In the genomic region with DNA sequence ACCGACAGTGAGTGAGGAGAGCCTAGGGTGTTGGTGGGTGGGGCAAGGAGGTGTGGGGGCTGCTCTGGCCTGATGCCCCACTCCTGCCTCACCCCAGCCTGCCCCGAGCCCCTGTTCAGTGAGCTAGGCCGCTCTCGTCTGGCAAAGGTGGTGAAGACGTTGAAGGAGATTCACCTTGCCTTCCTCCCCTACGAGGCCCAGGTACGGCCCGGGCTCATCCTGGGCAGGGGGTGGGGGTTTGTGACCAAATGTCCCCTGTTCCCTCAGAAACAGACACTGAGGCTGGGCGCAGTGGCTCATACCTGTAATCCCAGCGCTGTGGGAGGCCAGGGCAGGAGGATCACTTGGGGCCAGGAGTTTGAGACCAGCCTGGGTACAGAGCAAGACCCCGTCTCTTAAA, we compare ENCODE assay signal across 38 cellular contexts. TPM values are rescaled to one million over a fixed set of nuclear protein-coding genes. Genes with fewer than 3 reads are reported as not detected.
"Had no signal": no experiment of that assay in that cellular context is flagged by ENCODE, and none has a peak within 500 bp of the region (broad histone marks: within the 10 kb centered on the region; RNA-seq: fewer than 3 reads in every experiment).

No MANE protein-coding gene starts in this region.

- H3K4me1 ChIP-seq: ascending aorta, breast epithelium had no signal

- H3K4me3 ChIP-seq: adrenal gland, ascending aorta, body of pancreas, breast epithelium, cardiac muscle cell had no signal

- DNase-seq: activated effector memory CD4-positive, alpha-beta T cell treated with anti-CD3 and anti-CD28 coated beads, Interleukin-2, amount 50 U/mL, for 16 hours; activated effector memory CD4-positive, alpha-beta T cell treated with Interleukin-2 at 50 U/mL for 16 hours; activated gamma-delta T cell; activated gamma-delta T cell treated with Interleukin-2 at 50 U/mL for 16 hours; activated naive CD4-positive, alpha-beta T cell; activated naive CD4-positive, alpha-beta T cell treated with anti-CD3 and anti-CD28 coated beads for 36 hours; activated naive CD4-positive, alpha-beta T cell treated with anti-CD3 and anti-CD28 coated beads, Interleukin-2, amount 10 ng/mL, durations not matched to agents 7 days and 5 days; activated naive CD4-positive, alpha-beta T cell treated with anti-CD3 and anti-CD28 coated beads, Interleukin-2, amount 50 U/mL, for 16 hours; activated naive CD4-positive, alpha-beta T cell treated with Interleukin-2 at 50 U/mL for 16 hours; activated naive CD8-positive, alpha-beta T cell treated with anti-CD3 and anti-CD28 coated beads for 36 hours; activated naive CD8-positive, alpha-beta T cell treated with anti-CD3 and anti-CD28 coated beads, Interleukin-2, amount 10 ng/mL, durations not matched to agents 7 days and 5 days; activated naive CD8-positive, alpha-beta T cell treated with anti-CD3 and anti-CD28 coated beads, Interleukin-2, amount 50 U/mL, for 24 hours; activated T-cell treated with anti-CD3 and anti-CD28 coated beads for 4 hours; activated T-cell treated with anti-CD3 and anti-CD28 coated beads, Interleukin-2, amount 50 U/mL, for 1 hour; activated T-cell treated with anti-CD3 and anti-CD28 coated beads, Interleukin-2, amount 50 U/mL, for 24 hours; activated T-cell treated with anti-CD3 and anti-CD28 coated beads, Interleukin-2, amount 50 U/mL, for 4 hours; activated T-cell treated with anti-CD3 and anti-CD28 coated beads, Interleukin-2, amount 50 U/mL, for 48 hours; activated T-cell treated with anti-CD3 and anti-CD28 coated beads, Interleukin-2, amount 50 U/mL, for 72 hours; adrenal gland; amniotic stem cell; amygdala; anterior cingulate cortex; aorta; body of pancreas; brain microvascular endothelial cell; caudate nucleus; central memory CD4-positive, alpha-beta T cell; cerebellar nuclear complex had no signal

- FAIRE-seq: astrocyte had no signal

- H3K27ac ChIP-seq: adrenal gland, ascending aorta, body of pancreas, brain microvascular endothelial cell, breast epithelium, cardiac muscle cell had no signal

- H3K27me3 ChIP-seq: adrenal gland, ascending aorta, body of pancreas, brain microvascular endothelial cell, breast epithelium, cardiac muscle cell had no signal

- H3K9me3 ChIP-seq: adrenal gland, ascending aorta, body of pancreas, breast epithelium had no signal

- H3K36me3 ChIP-seq: adrenal gland, ascending aorta, brain microvascular endothelial cell, breast epithelium, cardiac muscle cell had no signal

- ATAC-seq: activated naive CD4-positive, alpha-beta T cell treated with anti-CD3 and anti-CD28 coated beads, Interleukin-2, amount 50 U/mL, for 72 hours; activated naive CD8-positive, alpha-beta T cell treated with anti-CD3 and anti-CD28 coated beads, Interleukin-2, amount 50 U/mL, for 24 hours; activated T-cell treated with anti-CD3 and anti-CD28 coated beads, Interleukin-2, amount 50 U/mL, for 4 hours; activated T-cell treated with anti-CD3 and anti-CD28 coated beads, Interleukin-2, amount 50 U/mL, for 72 hours; activated T-helper 17 cell treated with anti-CD3 and anti-CD28 coated beads, Interleukin-2, amount 50 U/mL, for 72 hours; body of pancreas had no signal

RNA-seq across cellular contexts. Expression of gene PCP2, which starts 7.3 kb away (rescaled TPM):
- total RNA-seq: aorta, ascending aorta, astrocyte, body of pancreas, bronchial epithelial cell, cardiac septum had no signal
- polyA plus RNA-seq: aorta had no signal

RNA-seq across cellular contexts. Expression of gene PET100, which starts 11.2 kb away (rescaled TPM):
- total RNA-seq: ascending aorta had no signal

RNA-seq across cellular contexts. Expression of gene RETN, which starts 28.0 kb away (rescaled TPM):
- total RNA-seq: activated naive CD4-positive, alpha-beta T cell treated with anti-CD3 and anti-CD28 coated beads for 36 hours; activated naive CD4-positive, alpha-beta T cell treated with anti-CD3 and anti-CD28 coated beads, Interleukin-2, amount 50 U/mL, for 72 hours; activated naive CD8-positive, alpha-beta T cell treated with anti-CD3 and anti-CD28 coated beads for 36 hours; activated T-cell treated with anti-CD3 and anti-CD28 coated beads, Interleukin-2, amount 50 U/mL, for 4 hours; activated T-cell treated with anti-CD3 and anti-CD28 coated beads, Interleukin-2, amount 50 U/mL, for 72 hours; activated T-helper 1 cell treated with anti-CD3 and anti-CD28 coated beads, Interleukin-12 subunit alpha, Interleukin-12 subunit beta, Interleukin-2, Interleukin-4 antibody, amounts not matched to agents 30 ng/mL and 10 ng/mL and 1 ng/mL, durations not matched to agents 14 hours and 24 hours and 36 hours; activated T-helper 17 cell treated with anti-CD3 and anti-CD28 coated beads, Interleukin-2, amount 50 U/mL, for 72 hours; activated T-helper 2 cell treated with anti-CD3 and anti-CD28 coated beads, Interferon-gamma antibody, Interleukin-2, Interleukin-4, amounts not matched to agents 10 μg/mL and 5 μg/mL and 100 μg/mL, durations not matched to agents 14 hours and 24 hours and 36 hours; aorta; ascending aorta; astrocyte; body of pancreas; breast epithelium; bronchial epithelial cell; cardiac muscle cell had no signal
- polyA plus RNA-seq: cardiac muscle cell had no signal
